1 cellular context compared by ENCODE assay signal in the genomic region with DNA sequence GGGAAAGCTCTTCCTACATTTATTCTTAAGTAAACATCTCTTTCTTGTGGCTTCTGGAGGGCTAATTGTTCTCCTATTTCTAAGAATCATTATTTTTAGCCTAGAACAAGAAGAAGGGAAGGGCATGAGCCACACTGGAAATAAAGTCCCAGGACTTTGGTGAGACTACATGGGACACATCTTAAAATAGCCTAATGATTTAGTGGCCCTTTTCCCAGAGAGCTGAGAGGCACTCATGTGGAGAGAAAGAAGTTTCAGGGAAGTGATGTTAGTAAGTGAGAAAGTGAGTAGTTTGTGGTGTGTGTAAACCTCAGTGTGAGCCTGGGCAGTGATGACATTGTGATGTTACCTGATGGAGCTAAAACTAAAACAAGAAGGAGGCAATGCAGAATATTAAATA.
A peak's percentile ranks its signal among the peaks of the same experiment; 100 is the strongest.
TF ChIP-seq lines count a peak whose summit lies in the region.

No MANE protein-coding gene starts in this region.

TF ChIP-seq in GM12878, 131 proteins besides CTCF, POLR2A, EP300 and RAD21:
- TF ChIP-seq IKZF2 (IDR thresholded peaks at IDR 0.05) (peak; percentile 65 to 80; a peak in 2 of 4 replicates), RUNX3 (IDR thresholded peaks at IDR 0.05; ENCODE audit: low read length) (peak; percentile 72), ATF7 (IDR thresholded peaks at IDR 0.05; ENCODE audit: low read depth) (0 out of 2 replicates have a peak, but pooled peaks have one; percentile 12), RELA (IDR thresholded peaks at IDR 0.05; ENCODE audit: borderline replicate concordance, partially characterized antibody) (no peak), EED (IDR thresholded peaks at IDR 0.05; ENCODE audit: low read depth) (0 out of 2 replicates have a peak, but pooled peaks have one; percentile 18), IKZF1 (conservative IDR thresholded peaks at IDR 0.05) (peak; percentile 44)
- TF ChIP-seq, protein P1, sequence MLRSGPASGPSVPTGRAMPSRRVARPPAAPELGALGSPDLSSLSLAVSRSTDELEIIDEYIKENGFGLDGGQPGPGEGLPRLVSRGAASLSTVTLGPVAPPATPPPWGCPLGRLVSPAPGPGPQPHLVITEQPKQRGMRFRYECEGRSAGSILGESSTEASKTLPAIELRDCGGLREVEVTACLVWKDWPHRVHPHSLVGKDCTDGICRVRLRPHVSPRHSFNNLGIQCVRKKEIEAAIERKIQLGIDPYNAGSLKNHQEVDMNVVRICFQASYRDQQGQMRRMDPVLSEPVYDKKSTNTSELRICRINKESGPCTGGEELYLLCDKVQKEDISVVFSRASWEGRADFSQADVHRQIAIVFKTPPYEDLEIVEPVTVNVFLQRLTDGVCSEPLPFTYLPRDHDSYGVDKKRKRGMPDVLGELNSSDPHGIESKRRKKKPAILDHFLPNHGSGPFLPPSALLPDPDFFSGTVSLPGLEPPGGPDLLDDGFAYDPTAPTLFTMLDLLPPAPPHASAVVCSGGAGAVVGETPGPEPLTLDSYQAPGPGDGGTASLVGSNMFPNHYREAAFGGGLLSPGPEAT (IDR thresholded peaks at IDR 0.05; ENCODE audit: low read depth): no peak
